In the genomic region with DNA sequence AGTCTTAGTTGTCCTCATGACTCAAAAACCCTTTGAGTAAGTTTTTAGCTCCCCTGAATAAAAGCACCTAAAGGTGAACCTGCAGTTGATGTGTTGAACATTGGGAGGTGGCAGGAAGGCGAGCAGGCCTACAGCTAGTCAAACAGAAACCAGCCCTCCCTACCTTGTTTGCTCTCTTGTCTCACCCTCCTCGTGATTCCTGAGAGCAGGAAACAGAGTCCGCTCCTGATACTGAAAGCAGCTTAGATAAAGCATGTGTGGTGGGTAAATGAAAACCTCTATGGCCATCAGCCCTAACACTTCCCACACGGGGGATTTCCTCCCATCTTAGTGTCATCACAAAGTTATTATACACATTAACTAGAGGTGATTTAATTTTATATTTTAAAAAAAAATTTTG, we compare ENCODE assay signal across 10 cellular contexts. TPM values are rescaled to one million over a fixed set of nuclear protein-coding genes. Genes with fewer than 3 reads are reported as not detected.
A peak's percentile ranks its signal among the peaks of the same experiment; 100 is the strongest.
DNase-seq lines count a peak whose midpoint lies in the region; ATAC-seq and TF ChIP-seq lines count a peak whose summit lies in the region.
"Had no signal": no experiment of that assay in that cellular context is flagged by ENCODE, and none has a peak within 500 bp of the region (broad histone marks: within the 10 kb centered on the region; RNA-seq: fewer than 3 reads in every experiment).

No MANE protein-coding gene starts in this region.

- H3K9me3 ChIP-seq in BE2C: no peaks in the 10 kb centered on the region

- DNase-seq in GM12864 (ENCODE audit: low read depth) (peak; percentile 80), GM19238 (ENCODE audit: insufficient read length, low spot score) (peak; percentile 50), NCI-H146 (lab: John Stamatoyannopoulos, UW) (peak; percentile 92), hepatic stellate cell (ENCODE audit: low spot score) (no peak), Kasumi-1 (lab: John Stamatoyannopoulos, UW) (no peak), BE2C (no peak), NCI-H1092 (lab: John Stamatoyannopoulos, UW) (no peak)
- DNase-seq: brain microvascular endothelial cell, heart left ventricle had no signal

- H3K36me3 ChIP-seq in BE2C: no peaks in the 10 kb centered on the region
- H3K36me3 ChIP-seq: brain microvascular endothelial cell, heart left ventricle had no signal

- no peaks in the 10 kb centered on the region for H3K4me1 ChIP-seq in BE2C
- H3K4me1 ChIP-seq: heart left ventricle had no signal

- H3K27me3 ChIP-seq in BE2C: no peaks in the 10 kb centered on the region
- H3K27me3 ChIP-seq: brain microvascular endothelial cell, heart left ventricle had no signal

- no peak for TF ChIP-seq CTCF in GM12864 (IDR thresholded peaks at IDR 0.05; ENCODE audit: low read depth, low read length, missing control alignments)
- TF ChIP-seq CTCF in BE2C (IDR thresholded peaks at IDR 0.05; ENCODE audit: low read depth, low read length): no peak

- H3K4me3 ChIP-seq in GM12864 (ENCODE audit: low read depth, low read length) (no peak overlapping the region), BE2C (ENCODE audit: low read depth, low read length) (no peak overlapping the region)
- H3K4me3 ChIP-seq: heart left ventricle had no signal

- peak; percentile 71 for ATAC-seq in HG02870 (IDR thresholded peaks at IDR 0.05; ENCODE audit: unreplicated experiment)
- ATAC-seq: heart left ventricle had no signal

RNA-seq across cellular contexts. Expression of gene CLDN18, which starts 21.8 kb away (rescaled TPM):
- not detected for polyA plus RNA-seq in BE2C (2012; ENCODE audit: insufficient read depth, insufficient read length, low read depth)

Comparison
In these comparisons a context has a peak if more than half of its experiments do, and no peak if none do; other contexts are left out.
1. DNase-seq: peak in GM12864 (single experiment), GM19238 (single experiment) and NCI-H146 (single experiment); none in hepatic stellate cell (single experiment), Kasumi-1 (0 of 2), BE2C (single experiment) and NCI-H1092 (single experiment).